ENCODE assay signal across 15 cellular contexts in genomic region chr4:94559351-94559806, GRCh38.
DNase-seq lines count a peak whose midpoint lies in the region; ATAC-seq, FAIRE-seq and TF ChIP-seq lines count a peak whose summit lies in the region.
"Had no signal": no experiment of that assay in that cellular context is flagged by ENCODE, and none has a peak within 500 bp of the region (broad histone marks: within the 10 kb centered on the region; RNA-seq: fewer than 3 reads in every experiment).

No MANE protein-coding gene starts in this region.

- TF ChIP-seq CTCF in choroid plexus epithelial cell (conservative IDR thresholded peaks at IDR 0.05; ENCODE audit: low read depth, low read length) (no peak), keratinocyte (optimal IDR thresholded peaks at IDR 0.05 in 1 of 3, IDR thresholded peaks at IDR 0.05 in 1 of 3, conservative IDR thresholded peaks at IDR 0.05 in 1 of 3; ENCODE audit: extremely low read depth in 1 of 3, insufficient read depth in 2 of 3, low read length in 3 of 3) (no peak), hepatocyte (IDR thresholded peaks at IDR 0.05; ENCODE audit: poor library complexity) (no peak)

- H3K4me2 ChIP-seq in keratinocyte (ENCODE audit: control insufficient read depth, extremely low read depth, insufficient read depth, low read depth, low read length) (peak overlapping the region; percentile 22), hepatocyte (no peak overlapping the region)

- WGBS in hepatocyte (ENCODE audit: low lambda C conversion rate, missing lambda C conversion rate) = 75% methylated on average over 3 of the region's 3 CpGs

- FAIRE-seq in keratinocyte (lab: Jason Lieb, UNC) = peak; percentile 81
- FAIRE-seq: A204.1, D721Med, small intestine had no signal

- no peak overlapping the region for H3K27ac Mint-ChIP-seq in activated CD8-positive, alpha-beta T cell treated with anti-CD3 and anti-CD28 coated beads, Interleukin-2, amount 10 ng/mL, durations not matched to agents 7 days and 5 days
- H3K27ac Mint-ChIP-seq: IgD-negative memory B cell; natural killer cell treated with Interleukin-12 subunit alpha and Interleukin-12 subunit beta and Interleukin-15 and Interleukin-18, amount 100 ng/mL, for 72 hours had no signal

- H3K9me3 Mint-ChIP-seq in activated CD8-positive, alpha-beta T cell treated with anti-CD3 and anti-CD28 coated beads, Interleukin-2, amount 10 ng/mL, durations not matched to agents 7 days and 5 days (ENCODE audit: insufficient read depth) = no peaks in the 10 kb centered on the region
- H3K9me3 Mint-ChIP-seq: natural killer cell treated with Interleukin-12 subunit alpha and Interleukin-12 subunit beta and Interleukin-15 and Interleukin-18, amount 100 ng/mL, for 72 hours had no signal

- H3K4me3 Mint-ChIP-seq in activated CD8-positive, alpha-beta T cell treated with anti-CD3 and anti-CD28 coated beads, Interleukin-2, amount 10 ng/mL, durations not matched to agents 7 days and 5 days = no peak overlapping the region
- H3K4me3 Mint-ChIP-seq: IgD-negative memory B cell; natural killer cell treated with Interleukin-12 subunit alpha and Interleukin-12 subunit beta and Interleukin-15 and Interleukin-18, amount 100 ng/mL, for 72 hours had no signal

- H3K9me1 ChIP-seq in keratinocyte (ENCODE audit: control insufficient read depth, extremely low read depth, insufficient read depth, low read length) = peaks cover 3% of the 10 kb centered on the region

- H3K9me2 ChIP-seq in hepatocyte (replicated peaks; ENCODE audit: insufficient read depth) = no peaks in the 10 kb centered on the region

- H3K4me1 Mint-ChIP-seq in activated CD8-positive, alpha-beta T cell treated with anti-CD3 and anti-CD28 coated beads, Interleukin-2, amount 10 ng/mL, durations not matched to agents 7 days and 5 days (ENCODE audit: low read depth) = no peaks in the 10 kb centered on the region

- H3K36me3 ChIP-seq in ACC112 (ENCODE audit: insufficient read depth, low read length) (peaks cover 3% of the 10 kb centered on the region; the same call in 1 of the 2 replicates), keratinocyte (ENCODE audit: control insufficient read depth in 2 of 2, extremely low read depth in 1 of 2, insufficient read depth in 2 of 2, low read length in 2 of 2) (no peaks in the 10 kb centered on the region), hepatocyte (replicated peaks; ENCODE audit: insufficient read depth, low read depth) (no peaks in the 10 kb centered on the region)

- peaks cover 52% of the 10 kb centered on the region for H3K4me1 ChIP-seq in ACC112 (ENCODE audit: control insufficient read depth, insufficient read depth, low read length, unreplicated experiment)
- peaks cover 29% of the 10 kb centered on the region for H3K4me1 ChIP-seq in keratinocyte (ENCODE audit: control insufficient read depth, extremely low read depth, insufficient read depth, low read length)
- H3K4me1 ChIP-seq in hepatocyte (ENCODE audit: insufficient read depth) = peaks cover 4% of the 10 kb centered on the region

- CTCF ChIA-PET in activated CD8-positive, alpha-beta T cell treated with anti-CD3 and anti-CD28 coated beads, Interleukin-2, amount 10 ng/mL, durations not matched to agents 7 days and 5 days (lab: Charles Lee) = no interaction called here

- H3K36me3 Mint-ChIP-seq in activated CD8-positive, alpha-beta T cell treated with anti-CD3 and anti-CD28 coated beads, Interleukin-2, amount 10 ng/mL, durations not matched to agents 7 days and 5 days (ENCODE audit: low read depth) = no peaks in the 10 kb centered on the region
- H3K36me3 Mint-ChIP-seq: natural killer cell treated with Interleukin-12 subunit alpha and Interleukin-12 subunit beta and Interleukin-15 and Interleukin-18, amount 100 ng/mL, for 72 hours had no signal

- H3K27me3 ChIP-seq in ACC112 (ENCODE audit: insufficient read depth, low read length) (no peaks in the 10 kb centered on the region), keratinocyte (ENCODE audit: control insufficient read depth, extremely low read depth, insufficient read depth, low read length) (no peaks in the 10 kb centered on the region), hepatocyte (no peaks in the 10 kb centered on the region)

- POLR2A ChIA-PET in activated CD8-positive, alpha-beta T cell treated with anti-CD3 and anti-CD28 coated beads, Interleukin-2, amount 10 ng/mL, durations not matched to agents 7 days and 5 days (lab: Charles Lee) = interaction anchor here (0.6 kb wide), 1 partner anchor 849 kb away, joined by 3 read pairs; no protein-coding TSS in a partner anchor

- H3K27me3 Mint-ChIP-seq in activated CD8-positive, alpha-beta T cell treated with anti-CD3 and anti-CD28 coated beads, Interleukin-2, amount 10 ng/mL, durations not matched to agents 7 days and 5 days (ENCODE audit: low read depth) = no peaks in the 10 kb centered on the region
- H3K27me3 Mint-ChIP-seq: IgD-negative memory B cell; natural killer cell treated with Interleukin-12 subunit alpha and Interleukin-12 subunit beta and Interleukin-15 and Interleukin-18, amount 100 ng/mL, for 72 hours had no signal

- no peak for ATAC-seq in activated CD8-positive, alpha-beta T cell treated with anti-CD3 and anti-CD28 coated beads, Interleukin-2, amount 10 ng/mL, durations not matched to agents 7 days and 5 days
- ATAC-seq in HG03108 (IDR thresholded peaks at IDR 0.05; ENCODE audit: unreplicated experiment) = no peak
- ATAC-seq: natural killer cell treated with Interleukin-12 subunit alpha and Interleukin-12 subunit beta and Interleukin-15 and Interleukin-18, amount 100 ng/mL, for 72 hours had no signal

- DNase-seq in NCI-H446 (lab: John Stamatoyannopoulos, UW) = peak; percentile 64 to 83
- DNase-seq in choroid plexus epithelial cell (ENCODE audit: low read depth) = peak; percentile 57
- DNase-seq in keratinocyte (ENCODE audit: low read depth, low spot score) = no peak
- no peak for DNase-seq in hepatocyte (ENCODE audit: low spot score)
- no peak for DNase-seq in activated CD8-positive, alpha-beta T cell treated with anti-CD3 and anti-CD28 coated beads, Interleukin-2, amount 10 ng/mL, durations not matched to agents 7 days and 5 days
- no peak for DNase-seq in HCEC 1CT
- DNase-seq: activated CD8-positive, alpha-beta memory T cell treated with anti-CD3 and anti-CD28 coated beads for 24 hours; NCI-H1436 treated with DMSO at 0.1 percent for 48 hours; small intestine had no signal

- H3K9me3 ChIP-seq in keratinocyte (ENCODE audit: control insufficient read depth, low read depth, low read length) (no peaks in the 10 kb centered on the region), hepatocyte (ENCODE audit: low read depth) (no peaks in the 10 kb centered on the region)

- H2AFZ ChIP-seq in ACC112 (ENCODE audit: low read length, unreplicated experiment) (no peak overlapping the region), keratinocyte (ENCODE audit: control insufficient read depth, low read length) (no peak overlapping the region), hepatocyte (no peak overlapping the region)

- H3K4me3 ChIP-seq in ACC112 (ENCODE audit: low read depth, low read length) (peak overlapping the region; percentile 40), choroid plexus epithelial cell (ENCODE audit: low read depth, low read length) (no peak overlapping the region), keratinocyte (ENCODE audit: control insufficient read depth in 2 of 3, extremely low read depth in 1 of 3, insufficient read depth in 2 of 3, low read depth in 1 of 3, low read length in 3 of 3) (no peak overlapping the region), hepatocyte (no peak overlapping the region)

- H4K20me1 ChIP-seq in keratinocyte (ENCODE audit: control insufficient read depth, extremely low read depth, insufficient read depth, low read length) (no peaks in the 10 kb centered on the region), hepatocyte (ENCODE audit: insufficient read depth, poor library complexity, severe bottlenecking) (no peaks in the 10 kb centered on the region)

- dilution Hi-C loops in keratinocyte (cut with MboI; ENCODE audit: extremely low pct_ligation_motif_present, low sequenced_read_pairs) = no loop called here

- peak overlapping the region; percentile 90 for H3K27ac ChIP-seq in ACC112 (ENCODE audit: low read depth, low read length)
- peak overlapping the region; percentile 4 for H3K27ac ChIP-seq in keratinocyte (ENCODE audit: control insufficient read depth, insufficient read depth, low read length)
- H3K27ac ChIP-seq in hepatocyte = no peak overlapping the region

- peaks cover 48% of the 10 kb centered on the region for H3K79me2 ChIP-seq in ACC112 (ENCODE audit: control insufficient read depth, insufficient read depth, low read length, unreplicated experiment)
- H3K79me2 ChIP-seq in keratinocyte (ENCODE audit: control insufficient read depth, insufficient read depth, low read length) = peaks cover 38% of the 10 kb centered on the region
- H3K79me2 ChIP-seq in hepatocyte = peaks cover 33% of the 10 kb centered on the region

- no peak overlapping the region for H3K9ac ChIP-seq in keratinocyte (ENCODE audit: control insufficient read depth, extremely low read depth, insufficient read depth, low read length)

Comparison
In these comparisons a context has a peak if more than half of its experiments do, and no peak if none do; other contexts are left out.
1. DNase-seq: peak in NCI-H446 (2 of 2) and choroid plexus epithelial cell (single experiment); none in keratinocyte (single experiment), hepatocyte (single experiment), activated CD8-positive, alpha-beta T cell treated with anti-CD3 and anti-CD28 coated beads, Interleukin-2, amount 10 ng/mL, durations not matched to agents 7 days and 5 days (single experiment) and HCEC 1CT (single experiment).